Comparison of ENCODE assay signal across 1 cellular context in the genomic region with DNA sequence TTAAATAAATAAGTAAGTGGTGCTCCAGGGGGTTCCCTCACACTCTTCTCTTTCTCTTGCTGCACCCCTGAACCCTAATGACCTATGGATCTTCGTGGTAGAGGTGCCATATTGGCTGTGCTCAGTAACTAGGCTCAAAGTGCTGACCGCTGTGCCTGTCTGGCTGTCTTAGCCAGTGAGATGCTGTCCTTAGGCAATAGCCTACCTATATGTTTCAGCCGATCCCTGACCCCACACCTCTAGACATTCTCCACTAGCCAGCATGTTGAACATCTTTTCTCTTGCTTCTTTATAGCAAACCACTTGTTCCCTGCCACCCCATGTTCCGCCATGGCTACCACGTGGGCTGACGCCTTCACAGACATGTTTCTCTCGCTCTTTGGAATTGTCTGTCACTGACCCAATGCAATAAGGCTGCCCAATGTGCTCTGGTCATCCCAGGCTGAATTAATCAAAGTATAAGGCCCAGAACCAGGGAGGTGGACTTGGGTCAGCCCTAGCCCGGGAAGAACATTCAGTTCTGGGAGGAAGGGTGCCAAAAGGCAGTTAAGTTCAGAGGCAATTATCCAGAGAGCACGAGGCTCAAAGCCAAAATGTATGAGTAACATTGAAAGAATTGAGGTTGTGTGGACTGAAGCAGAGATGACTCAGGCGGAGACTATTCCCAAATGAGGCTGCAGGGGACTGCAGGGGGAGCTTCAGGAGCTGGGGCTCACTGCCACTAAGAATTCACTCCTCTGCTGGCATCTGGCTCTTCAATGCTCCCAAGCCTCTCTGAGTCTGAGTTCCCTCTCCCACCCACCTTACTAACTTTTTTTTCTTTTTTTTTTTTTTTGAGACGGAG.
TF ChIP-seq lines count a peak whose summit lies in the region.

No MANE protein-coding gene starts in this region.

TF ChIP-seq in K562, 482 proteins besides CTCF, POLR2A, EP300 and RAD21 (continued from another document):
- TF ChIP-seq, protein P1, sequence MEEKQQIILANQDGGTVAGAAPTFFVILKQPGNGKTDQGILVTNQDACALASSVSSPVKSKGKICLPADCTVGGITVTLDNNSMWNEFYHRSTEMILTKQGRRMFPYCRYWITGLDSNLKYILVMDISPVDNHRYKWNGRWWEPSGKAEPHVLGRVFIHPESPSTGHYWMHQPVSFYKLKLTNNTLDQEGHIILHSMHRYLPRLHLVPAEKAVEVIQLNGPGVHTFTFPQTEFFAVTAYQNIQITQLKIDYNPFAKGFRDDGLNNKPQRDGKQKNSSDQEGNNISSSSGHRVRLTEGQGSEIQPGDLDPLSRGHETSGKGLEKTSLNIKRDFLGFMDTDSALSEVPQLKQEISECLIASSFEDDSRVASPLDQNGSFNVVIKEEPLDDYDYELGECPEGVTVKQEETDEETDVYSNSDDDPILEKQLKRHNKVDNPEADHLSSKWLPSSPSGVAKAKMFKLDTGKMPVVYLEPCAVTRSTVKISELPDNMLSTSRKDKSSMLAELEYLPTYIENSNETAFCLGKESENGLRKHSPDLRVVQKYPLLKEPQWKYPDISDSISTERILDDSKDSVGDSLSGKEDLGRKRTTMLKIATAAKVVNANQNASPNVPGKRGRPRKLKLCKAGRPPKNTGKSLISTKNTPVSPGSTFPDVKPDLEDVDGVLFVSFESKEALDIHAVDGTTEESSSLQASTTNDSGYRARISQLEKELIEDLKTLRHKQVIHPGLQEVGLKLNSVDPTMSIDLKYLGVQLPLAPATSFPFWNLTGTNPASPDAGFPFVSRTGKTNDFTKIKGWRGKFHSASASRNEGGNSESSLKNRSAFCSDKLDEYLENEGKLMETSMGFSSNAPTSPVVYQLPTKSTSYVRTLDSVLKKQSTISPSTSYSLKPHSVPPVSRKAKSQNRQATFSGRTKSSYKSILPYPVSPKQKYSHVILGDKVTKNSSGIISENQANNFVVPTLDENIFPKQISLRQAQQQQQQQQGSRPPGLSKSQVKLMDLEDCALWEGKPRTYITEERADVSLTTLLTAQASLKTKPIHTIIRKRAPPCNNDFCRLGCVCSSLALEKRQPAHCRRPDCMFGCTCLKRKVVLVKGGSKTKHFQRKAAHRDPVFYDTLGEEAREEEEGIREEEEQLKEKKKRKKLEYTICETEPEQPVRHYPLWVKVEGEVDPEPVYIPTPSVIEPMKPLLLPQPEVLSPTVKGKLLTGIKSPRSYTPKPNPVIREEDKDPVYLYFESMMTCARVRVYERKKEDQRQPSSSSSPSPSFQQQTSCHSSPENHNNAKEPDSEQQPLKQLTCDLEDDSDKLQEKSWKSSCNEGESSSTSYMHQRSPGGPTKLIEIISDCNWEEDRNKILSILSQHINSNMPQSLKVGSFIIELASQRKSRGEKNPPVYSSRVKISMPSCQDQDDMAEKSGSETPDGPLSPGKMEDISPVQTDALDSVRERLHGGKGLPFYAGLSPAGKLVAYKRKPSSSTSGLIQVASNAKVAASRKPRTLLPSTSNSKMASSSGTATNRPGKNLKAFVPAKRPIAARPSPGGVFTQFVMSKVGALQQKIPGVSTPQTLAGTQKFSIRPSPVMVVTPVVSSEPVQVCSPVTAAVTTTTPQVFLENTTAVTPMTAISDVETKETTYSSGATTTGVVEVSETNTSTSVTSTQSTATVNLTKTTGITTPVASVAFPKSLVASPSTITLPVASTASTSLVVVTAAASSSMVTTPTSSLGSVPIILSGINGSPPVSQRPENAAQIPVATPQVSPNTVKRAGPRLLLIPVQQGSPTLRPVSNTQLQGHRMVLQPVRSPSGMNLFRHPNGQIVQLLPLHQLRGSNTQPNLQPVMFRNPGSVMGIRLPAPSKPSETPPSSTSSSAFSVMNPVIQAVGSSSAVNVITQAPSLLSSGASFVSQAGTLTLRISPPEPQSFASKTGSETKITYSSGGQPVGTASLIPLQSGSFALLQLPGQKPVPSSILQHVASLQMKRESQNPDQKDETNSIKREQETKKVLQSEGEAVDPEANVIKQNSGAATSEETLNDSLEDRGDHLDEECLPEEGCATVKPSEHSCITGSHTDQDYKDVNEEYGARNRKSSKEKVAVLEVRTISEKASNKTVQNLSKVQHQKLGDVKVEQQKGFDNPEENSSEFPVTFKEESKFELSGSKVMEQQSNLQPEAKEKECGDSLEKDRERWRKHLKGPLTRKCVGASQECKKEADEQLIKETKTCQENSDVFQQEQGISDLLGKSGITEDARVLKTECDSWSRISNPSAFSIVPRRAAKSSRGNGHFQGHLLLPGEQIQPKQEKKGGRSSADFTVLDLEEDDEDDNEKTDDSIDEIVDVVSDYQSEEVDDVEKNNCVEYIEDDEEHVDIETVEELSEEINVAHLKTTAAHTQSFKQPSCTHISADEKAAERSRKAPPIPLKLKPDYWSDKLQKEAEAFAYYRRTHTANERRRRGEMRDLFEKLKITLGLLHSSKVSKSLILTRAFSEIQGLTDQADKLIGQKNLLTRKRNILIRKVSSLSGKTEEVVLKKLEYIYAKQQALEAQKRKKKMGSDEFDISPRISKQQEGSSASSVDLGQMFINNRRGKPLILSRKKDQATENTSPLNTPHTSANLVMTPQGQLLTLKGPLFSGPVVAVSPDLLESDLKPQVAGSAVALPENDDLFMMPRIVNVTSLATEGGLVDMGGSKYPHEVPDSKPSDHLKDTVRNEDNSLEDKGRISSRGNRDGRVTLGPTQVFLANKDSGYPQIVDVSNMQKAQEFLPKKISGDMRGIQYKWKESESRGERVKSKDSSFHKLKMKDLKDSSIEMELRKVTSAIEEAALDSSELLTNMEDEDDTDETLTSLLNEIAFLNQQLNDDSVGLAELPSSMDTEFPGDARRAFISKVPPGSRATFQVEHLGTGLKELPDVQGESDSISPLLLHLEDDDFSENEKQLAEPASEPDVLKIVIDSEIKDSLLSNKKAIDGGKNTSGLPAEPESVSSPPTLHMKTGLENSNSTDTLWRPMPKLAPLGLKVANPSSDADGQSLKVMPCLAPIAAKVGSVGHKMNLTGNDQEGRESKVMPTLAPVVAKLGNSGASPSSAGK (IDR thresholded peaks at IDR 0.05) = peak; percentile 38; the same call in 1 of the 2 replicates
- TF ChIP-seq GATAD2B (IDR thresholded peaks at IDR 0.05; ENCODE audit: borderline replicate concordance) = no peak
- TF ChIP-seq ZNF764 (CRISPR knock-in tag; IDR thresholded peaks at IDR 0.05; ENCODE audit: low read depth) = no peak
- peak; percentile 64; the same call in 1 of the 2 replicates for TF ChIP-seq JUND (IDR thresholded peaks at IDR 0.05; ENCODE audit: borderline replicate concordance, low read depth, low read length)
- TF ChIP-seq JUND (tag; IDR thresholded peaks at IDR 0.05; ENCODE audit: borderline replicate concordance, low read depth, low read length) = peak; percentile 42; the same call in 1 of the 3 replicates
- no peak for TF ChIP-seq ZFPM2 (CRISPR knock-in tag; IDR thresholded peaks at IDR 0.05)
- TF ChIP-seq GTF2E2 (tag; IDR thresholded peaks at IDR 0.05) = no peak
- TF ChIP-seq, protein P2, sequence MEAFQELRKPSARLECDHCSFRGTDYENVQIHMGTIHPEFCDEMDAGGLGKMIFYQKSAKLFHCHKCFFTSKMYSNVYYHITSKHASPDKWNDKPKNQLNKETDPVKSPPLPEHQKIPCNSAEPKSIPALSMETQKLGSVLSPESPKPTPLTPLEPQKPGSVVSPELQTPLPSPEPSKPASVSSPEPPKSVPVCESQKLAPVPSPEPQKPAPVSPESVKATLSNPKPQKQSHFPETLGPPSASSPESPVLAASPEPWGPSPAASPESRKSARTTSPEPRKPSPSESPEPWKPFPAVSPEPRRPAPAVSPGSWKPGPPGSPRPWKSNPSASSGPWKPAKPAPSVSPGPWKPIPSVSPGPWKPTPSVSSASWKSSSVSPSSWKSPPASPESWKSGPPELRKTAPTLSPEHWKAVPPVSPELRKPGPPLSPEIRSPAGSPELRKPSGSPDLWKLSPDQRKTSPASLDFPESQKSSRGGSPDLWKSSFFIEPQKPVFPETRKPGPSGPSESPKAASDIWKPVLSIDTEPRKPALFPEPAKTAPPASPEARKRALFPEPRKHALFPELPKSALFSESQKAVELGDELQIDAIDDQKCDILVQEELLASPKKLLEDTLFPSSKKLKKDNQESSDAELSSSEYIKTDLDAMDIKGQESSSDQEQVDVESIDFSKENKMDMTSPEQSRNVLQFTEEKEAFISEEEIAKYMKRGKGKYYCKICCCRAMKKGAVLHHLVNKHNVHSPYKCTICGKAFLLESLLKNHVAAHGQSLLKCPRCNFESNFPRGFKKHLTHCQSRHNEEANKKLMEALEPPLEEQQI (IDR thresholded peaks at IDR 0.05) = no peak
- TF ChIP-seq PHB (CRISPR knock-in tag; IDR thresholded peaks at IDR 0.05) = no peak
- TF ChIP-seq, protein P3, sequence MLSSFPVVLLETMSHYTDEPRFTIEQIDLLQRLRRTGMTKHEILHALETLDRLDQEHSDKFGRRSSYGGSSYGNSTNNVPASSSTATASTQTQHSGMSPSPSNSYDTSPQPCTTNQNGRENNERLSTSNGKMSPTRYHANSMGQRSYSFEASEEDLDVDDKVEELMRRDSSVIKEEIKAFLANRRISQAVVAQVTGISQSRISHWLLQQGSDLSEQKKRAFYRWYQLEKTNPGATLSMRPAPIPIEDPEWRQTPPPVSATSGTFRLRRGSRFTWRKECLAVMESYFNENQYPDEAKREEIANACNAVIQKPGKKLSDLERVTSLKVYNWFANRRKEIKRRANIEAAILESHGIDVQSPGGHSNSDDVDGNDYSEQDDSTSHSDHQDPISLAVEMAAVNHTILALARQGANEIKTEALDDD (IDR thresholded peaks at IDR 0.05) = no peak
- TF ChIP-seq NFE2 (IDR thresholded peaks at IDR 0.05; ENCODE audit: low read depth) = 0 out of 2 replicates have a peak, but pooled peaks have one; percentile 8
- TF ChIP-seq NCOR1 (IDR thresholded peaks at IDR 0.05) = no peak
- no peak for TF ChIP-seq HDAC6 (IDR thresholded peaks at IDR 0.05; ENCODE audit: low read depth, low read length)
